In genomic region chr17:78357687-78358537, GRCh38 we compare ENCODE assay signal across 9 cellular contexts. TPM values are rescaled to one million over a fixed set of nuclear protein-coding genes. Genes with fewer than 3 reads are reported as not detected.
DNase-seq lines count a peak whose midpoint lies in the region; ATAC-seq lines count a peak whose summit lies in the region.
"Had no signal": no experiment of that assay in that cellular context is flagged by ENCODE, and none has a peak within 500 bp of the region (broad histone marks: within the 10 kb centered on the region; RNA-seq: fewer than 3 reads in every experiment).

No MANE protein-coding gene starts in this region.

- peak overlapping the region; percentile 94 for H3K27ac Mint-ChIP-seq in dendritic cell treated with granulocyte-macrophage colony-stimulating factor and Interleukin-4, amounts not matched to agents 40 ng/mL and 50 ng/mL, for 4 days
- peak overlapping the region; percentile 42 to 94 (median 86) for H3K27ac Mint-ChIP-seq in naive B cell

- H3K27me3 Mint-ChIP-seq in dendritic cell treated with granulocyte-macrophage colony-stimulating factor and Interleukin-4, amounts not matched to agents 40 ng/mL and 50 ng/mL, for 4 days: peaks cover 7% of the 10 kb centered on the region
- H3K27me3 Mint-ChIP-seq in naive B cell: peaks cover 0 to 27% (median 7%) of the 10 kb centered on the region in 3 donors

- no peaks in the 10 kb centered on the region for H3K9me3 Mint-ChIP-seq in dendritic cell treated with granulocyte-macrophage colony-stimulating factor and Interleukin-4, amounts not matched to agents 40 ng/mL and 50 ng/mL, for 4 days
- no peaks in the 10 kb centered on the region for H3K9me3 Mint-ChIP-seq in naive B cell

- peak; percentile 46 for DNase-seq in stimulated activated CD4-positive, alpha-beta T cell treated with anti-CD3 and anti-CD28 coated beads, Interleukin-15, amount 100 ng/mL, for 24 hours
- no peak for DNase-seq in stimulated activated CD4-positive, alpha-beta T cell treated with anti-CD3 and anti-CD28 coated beads, Interleukin-12 subunit alpha, Interleukin-12 subunit beta, amount 100 ng/mL, for 4 hours
- DNase-seq in naive B cell: no peak
- DNase-seq in amniotic stem cell (lab: John Stamatoyannopoulos, UW): no peak
- DNase-seq in occipital lobe (lab: John Stamatoyannopoulos, UW): no peak
- DNase-seq: GDM1 had no signal

- H3K36me3 Mint-ChIP-seq in dendritic cell treated with granulocyte-macrophage colony-stimulating factor and Interleukin-4, amounts not matched to agents 40 ng/mL and 50 ng/mL, for 4 days (ENCODE audit: low read depth): peaks cover 46% of the 10 kb centered on the region
- H3K36me3 Mint-ChIP-seq in naive B cell: no peaks in the 10 kb centered on the region

- H3K4me1 Mint-ChIP-seq in dendritic cell treated with granulocyte-macrophage colony-stimulating factor and Interleukin-4, amounts not matched to agents 40 ng/mL and 50 ng/mL, for 4 days (ENCODE audit: low read depth): peaks cover 66% of the 10 kb centered on the region
- H3K4me1 Mint-ChIP-seq in naive B cell: peaks cover 30 to 54% (median 42%) of the 10 kb centered on the region in 3 donors

- H3K4me3 Mint-ChIP-seq in dendritic cell treated with granulocyte-macrophage colony-stimulating factor and Interleukin-4, amounts not matched to agents 40 ng/mL and 50 ng/mL, for 4 days: peak overlapping the region; percentile 87
- peak overlapping the region; percentile 32 to 87 (median 66) for H3K4me3 Mint-ChIP-seq in naive B cell

- no peak for ATAC-seq in naive B cell (ENCODE audit: low read depth in 2 of 2)
- ATAC-seq in GM21528 (IDR thresholded peaks at IDR 0.05; ENCODE audit: low FRiP score, unreplicated experiment): no peak
- no peak for ATAC-seq in GM18868 (IDR thresholded peaks at IDR 0.05; ENCODE audit: unreplicated experiment)

- intact Hi-C loops in dendritic cell treated with granulocyte-macrophage colony-stimulating factor and Interleukin-4, amounts not matched to agents 40 ng/mL and 50 ng/mL, for 4 days (cut with micrococcal nuclease): no loop called here

RNA-seq across cellular contexts. Expression of gene SOCS3, which starts 2.0 kb away (rescaled TPM):
- 10 to 100 TPM in 4 of 6 donors, 1 to 10 TPM in 2; 4.7 to 29.1 (median 15.2) TPM for polyA plus RNA-seq in naive B cell (ENCODE audit: low read depth in 6 of 6)
- total RNA-seq in occipital lobe: 8.3 TPM

RNA-seq across cellular contexts. Expression of gene PGS1, which starts 20.5 kb away (rescaled TPM):
- polyA plus RNA-seq in naive B cell (ENCODE audit: low read depth in 6 of 6): 10 to 100 TPM; 23.9 to 50.1 (median 29.8) TPM
- 39.0 TPM for total RNA-seq in occipital lobe
